In genomic region chr7:156157409-156158012, GRCh38 we compare ENCODE assay signal across 1 cellular context.
TF ChIP-seq lines count a peak whose summit lies in the region.

No MANE protein-coding gene starts in this region.

TF ChIP-seq in WTC11, 78 proteins besides CTCF, POLR2A, EP300 and RAD21 (continued from another document):
- TF ChIP-seq OVOL2 (CRISPR knock-in tag; IDR thresholded peaks at IDR 0.05; ENCODE audit: borderline replicate concordance) (no peak), HMGA2 (CRISPR knock-in tag; IDR thresholded peaks at IDR 0.05) (no peak), ZNF396 (CRISPR knock-in tag; IDR thresholded peaks at IDR 0.05; ENCODE audit: borderline replicate concordance) (no peak), HMGXB4 (CRISPR knock-in tag; IDR thresholded peaks at IDR 0.05) (no peak), USF2 (CRISPR knock-in tag; IDR thresholded peaks at IDR 0.05) (no peak), MLX (CRISPR knock-in tag; IDR thresholded peaks at IDR 0.05) (no peak), ZNF532 (CRISPR knock-in tag; IDR thresholded peaks at IDR 0.05; ENCODE audit: borderline replicate concordance) (no peak), NR3C1 (CRISPR knock-in tag; conservative IDR thresholded peaks at IDR 0.05; ENCODE audit: low read depth) (no peak), ZNF121 (CRISPR knock-in tag; IDR thresholded peaks at IDR 0.05) (no peak), TEAD4 (CRISPR knock-in tag; IDR thresholded peaks at IDR 0.05) (no peak), MAX (CRISPR knock-in tag; IDR thresholded peaks at IDR 0.05) (no peak), USF1 (CRISPR knock-in tag; IDR thresholded peaks at IDR 0.05) (no peak), PRDM15 (CRISPR knock-in tag; IDR thresholded peaks at IDR 0.05) (no peak)
